ENCODE assay signal across 1 cellular context in the genomic region with DNA sequence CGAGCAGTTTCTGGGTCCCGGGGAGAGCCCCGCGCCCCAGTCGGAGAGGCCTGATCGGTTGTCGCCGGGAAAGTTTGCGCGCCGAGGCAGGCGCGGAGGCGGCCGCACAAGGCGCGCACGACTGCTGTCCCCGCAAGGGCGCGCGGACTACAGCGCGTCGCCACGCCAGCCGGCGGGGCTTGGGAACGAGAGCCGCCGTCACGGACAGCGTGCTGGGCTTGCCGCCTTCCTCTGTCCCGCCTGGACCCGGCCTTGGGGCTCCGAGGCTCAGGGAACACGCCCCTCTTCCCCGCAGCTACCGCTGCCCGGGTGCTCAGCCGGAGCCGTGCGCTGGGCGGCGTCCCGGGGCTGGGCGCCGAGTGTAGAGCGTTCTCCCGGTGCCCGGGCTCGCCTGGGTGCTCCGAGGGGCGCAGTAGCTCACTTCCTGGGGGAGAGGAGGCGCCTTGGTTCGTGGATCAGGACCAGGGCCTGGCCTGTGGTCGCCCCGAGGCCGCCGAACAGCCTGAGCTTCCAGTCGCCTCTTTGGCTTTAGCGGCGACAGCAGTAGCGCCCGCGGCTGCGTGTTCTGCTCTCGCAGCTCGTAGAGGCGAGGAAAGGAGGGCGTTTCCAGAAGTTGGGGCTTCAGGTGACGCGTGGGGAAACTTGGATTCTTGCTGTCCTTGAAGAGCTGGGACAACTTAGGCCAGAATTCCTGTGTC.
A peak's percentile ranks its signal among the peaks of the same experiment; 100 is the strongest.
TF ChIP-seq lines count a peak whose summit lies in the region.

No MANE protein-coding gene starts in this region.

TF ChIP-seq in HEK293, 187 proteins besides CTCF, POLR2A, EP300 and RAD21 (continued from another document and continues in another):
- TF ChIP-seq MEIS1 (CRISPR knock-in tag; IDR thresholded peaks at IDR 0.05; ENCODE audit: borderline replicate concordance) (no peak), ZNF747 (tag by site-specific recombination; IDR thresholded peaks at IDR 0.05) (no peak), ZNF530 (tag by site-specific recombination; IDR thresholded peaks at IDR 0.05; ENCODE audit: low read depth) (no peak), BCL11B (tag by site-specific recombination; IDR thresholded peaks at IDR 0.05; ENCODE audit: low read depth) (no peak), ZNF621 (tag by site-specific recombination; IDR thresholded peaks at IDR 0.05) (no peak), ZNF184 (tag by site-specific recombination; IDR thresholded peaks at IDR 0.05) (no peak), ZBTB8A (tag by site-specific recombination; IDR thresholded peaks at IDR 0.05) (peak; percentile 84), ZNF600 (tag by site-specific recombination; IDR thresholded peaks at IDR 0.05) (0 out of 2 replicates have a peak, but pooled peaks have one; percentile 27), SP2 (tag by site-specific recombination; IDR thresholded peaks at IDR 0.05) (peak; percentile 20; the same call in 1 of the 2 replicates), ZNF571 (tag by site-specific recombination; IDR thresholded peaks at IDR 0.05) (no peak), ZEB2 (tag by site-specific recombination; IDR thresholded peaks at IDR 0.05) (no peak), TRIM28 (IDR thresholded peaks at IDR 0.05; ENCODE audit: borderline replicate concordance, low read length) (no peak), ZNF555 (tag by site-specific recombination; conservative IDR thresholded peaks at IDR 0.05) (no peak), ZNF560 (tag by site-specific recombination; IDR thresholded peaks at IDR 0.05; ENCODE audit: borderline replicate concordance) (no peak), BCL11A (tag by site-specific recombination; IDR thresholded peaks at IDR 0.05; ENCODE audit: low read depth) (no peak), ZNF18 (tag by site-specific recombination; IDR thresholded peaks at IDR 0.05) (no peak), ZNF792 (tag by site-specific recombination; IDR thresholded peaks at IDR 0.05) (no peak), ZNF510 (tag by site-specific recombination; IDR thresholded peaks at IDR 0.05; ENCODE audit: insufficient replicate concordance) (no peak), ZNF433 (tag by site-specific recombination; IDR thresholded peaks at IDR 0.05; ENCODE audit: low read depth) (no peak), INSM2 (tag by site-specific recombination; IDR thresholded peaks at IDR 0.05) (no peak), ZNF354C (tag by site-specific recombination; IDR thresholded peaks at IDR 0.05; ENCODE audit: borderline replicate concordance, low read depth) (no peak), ZNF501 (tag by site-specific recombination; IDR thresholded peaks at IDR 0.05) (no peak), ZNF514 (tag by site-specific recombination; IDR thresholded peaks at IDR 0.05) (no peak), ZNF837 (tag by site-specific recombination; IDR thresholded peaks at IDR 0.05) (no peak), FEZF1 (tag by site-specific recombination; IDR thresholded peaks at IDR 0.05) (no peak), ZXDB (tag by site-specific recombination; IDR thresholded peaks at IDR 0.05) (no peak), ZBTB1 (tag by site-specific recombination; IDR thresholded peaks at IDR 0.05) (no peak), ZNF558 (tag by site-specific recombination; IDR thresholded peaks at IDR 0.05) (no peak), ZNF664 (tag by site-specific recombination; IDR thresholded peaks at IDR 0.05) (no peak), ATF2 (tag by site-specific recombination; IDR thresholded peaks at IDR 0.05; ENCODE audit: low read depth) (no peak), ZNF529 (tag by site-specific recombination; IDR thresholded peaks at IDR 0.05; ENCODE audit: insufficient replicate concordance) (no peak), ZNF146 (tag by site-specific recombination; IDR thresholded peaks at IDR 0.05) (no peak)
- TF ChIP-seq, protein P1, sequence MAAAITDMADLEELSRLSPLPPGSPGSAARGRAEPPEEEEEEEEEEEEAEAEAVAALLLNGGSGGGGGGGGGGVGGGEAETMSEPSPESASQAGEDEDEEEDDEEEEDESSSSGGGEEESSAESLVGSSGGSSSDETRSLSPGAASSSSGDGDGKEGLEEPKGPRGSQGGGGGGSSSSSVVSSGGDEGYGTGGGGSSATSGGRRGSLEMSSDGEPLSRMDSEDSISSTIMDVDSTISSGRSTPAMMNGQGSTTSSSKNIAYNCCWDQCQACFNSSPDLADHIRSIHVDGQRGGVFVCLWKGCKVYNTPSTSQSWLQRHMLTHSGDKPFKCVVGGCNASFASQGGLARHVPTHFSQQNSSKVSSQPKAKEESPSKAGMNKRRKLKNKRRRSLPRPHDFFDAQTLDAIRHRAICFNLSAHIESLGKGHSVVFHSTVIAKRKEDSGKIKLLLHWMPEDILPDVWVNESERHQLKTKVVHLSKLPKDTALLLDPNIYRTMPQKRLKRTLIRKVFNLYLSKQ (tag by site-specific recombination; IDR thresholded peaks at IDR 0.05; ENCODE audit: borderline replicate concordance): no peak
- TF ChIP-seq, protein P2, sequence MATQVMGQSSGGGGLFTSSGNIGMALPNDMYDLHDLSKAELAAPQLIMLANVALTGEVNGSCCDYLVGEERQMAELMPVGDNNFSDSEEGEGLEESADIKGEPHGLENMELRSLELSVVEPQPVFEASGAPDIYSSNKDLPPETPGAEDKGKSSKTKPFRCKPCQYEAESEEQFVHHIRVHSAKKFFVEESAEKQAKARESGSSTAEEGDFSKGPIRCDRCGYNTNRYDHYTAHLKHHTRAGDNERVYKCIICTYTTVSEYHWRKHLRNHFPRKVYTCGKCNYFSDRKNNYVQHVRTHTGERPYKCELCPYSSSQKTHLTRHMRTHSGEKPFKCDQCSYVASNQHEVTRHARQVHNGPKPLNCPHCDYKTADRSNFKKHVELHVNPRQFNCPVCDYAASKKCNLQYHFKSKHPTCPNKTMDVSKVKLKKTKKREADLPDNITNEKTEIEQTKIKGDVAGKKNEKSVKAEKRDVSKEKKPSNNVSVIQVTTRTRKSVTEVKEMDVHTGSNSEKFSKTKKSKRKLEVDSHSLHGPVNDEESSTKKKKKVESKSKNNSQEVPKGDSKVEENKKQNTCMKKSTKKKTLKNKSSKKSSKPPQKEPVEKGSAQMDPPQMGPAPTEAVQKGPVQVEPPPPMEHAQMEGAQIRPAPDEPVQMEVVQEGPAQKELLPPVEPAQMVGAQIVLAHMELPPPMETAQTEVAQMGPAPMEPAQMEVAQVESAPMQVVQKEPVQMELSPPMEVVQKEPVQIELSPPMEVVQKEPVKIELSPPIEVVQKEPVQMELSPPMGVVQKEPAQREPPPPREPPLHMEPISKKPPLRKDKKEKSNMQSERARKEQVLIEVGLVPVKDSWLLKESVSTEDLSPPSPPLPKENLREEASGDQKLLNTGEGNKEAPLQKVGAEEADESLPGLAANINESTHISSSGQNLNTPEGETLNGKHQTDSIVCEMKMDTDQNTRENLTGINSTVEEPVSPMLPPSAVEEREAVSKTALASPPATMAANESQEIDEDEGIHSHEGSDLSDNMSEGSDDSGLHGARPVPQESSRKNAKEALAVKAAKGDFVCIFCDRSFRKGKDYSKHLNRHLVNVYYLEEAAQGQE (tag by site-specific recombination; IDR thresholded peaks at IDR 0.05): no peak
- TF ChIP-seq, protein P3, sequence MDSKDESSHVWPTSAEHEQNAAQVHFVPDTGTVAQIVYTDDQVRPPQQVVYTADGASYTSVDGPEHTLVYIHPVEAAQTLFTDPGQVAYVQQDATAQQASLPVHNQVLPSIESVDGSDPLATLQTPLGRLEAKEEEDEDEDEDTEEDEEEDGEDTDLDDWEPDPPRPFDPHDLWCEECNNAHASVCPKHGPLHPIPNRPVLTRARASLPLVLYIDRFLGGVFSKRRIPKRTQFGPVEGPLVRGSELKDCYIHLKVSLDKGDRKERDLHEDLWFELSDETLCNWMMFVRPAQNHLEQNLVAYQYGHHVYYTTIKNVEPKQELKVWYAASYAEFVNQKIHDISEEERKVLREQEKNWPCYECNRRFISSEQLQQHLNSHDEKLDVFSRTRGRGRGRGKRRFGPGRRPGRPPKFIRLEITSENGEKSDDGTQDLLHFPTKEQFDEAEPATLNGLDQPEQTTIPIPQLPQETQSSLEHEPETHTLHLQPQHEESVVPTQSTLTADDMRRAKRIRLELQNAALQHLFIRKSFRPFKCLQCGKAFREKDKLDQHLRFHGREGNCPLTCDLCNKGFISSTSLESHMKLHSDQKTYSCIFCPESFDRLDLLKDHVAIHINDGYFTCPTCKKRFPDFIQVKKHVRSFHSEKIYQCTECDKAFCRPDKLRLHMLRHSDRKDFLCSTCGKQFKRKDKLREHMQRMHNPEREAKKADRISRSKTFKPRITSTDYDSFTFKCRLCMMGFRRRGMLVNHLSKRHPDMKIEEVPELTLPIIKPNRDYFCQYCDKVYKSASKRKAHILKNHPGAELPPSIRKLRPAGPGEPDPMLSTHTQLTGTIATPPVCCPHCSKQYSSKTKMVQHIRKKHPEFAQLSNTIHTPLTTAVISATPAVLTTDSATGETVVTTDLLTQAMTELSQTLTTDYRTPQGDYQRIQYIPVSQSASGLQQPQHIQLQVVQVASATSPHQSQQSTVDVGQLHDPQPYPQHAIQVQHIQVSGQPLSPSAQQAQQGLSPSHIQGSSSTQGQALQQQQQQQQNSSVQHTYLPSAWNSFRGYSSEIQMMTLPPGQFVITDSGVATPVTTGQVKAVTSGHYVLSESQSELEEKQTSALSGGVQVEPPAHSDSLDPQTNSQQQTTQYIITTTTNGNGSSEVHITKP (tag by site-specific recombination; IDR thresholded peaks at IDR 0.05): no peak
- TF ChIP-seq, protein P4, sequence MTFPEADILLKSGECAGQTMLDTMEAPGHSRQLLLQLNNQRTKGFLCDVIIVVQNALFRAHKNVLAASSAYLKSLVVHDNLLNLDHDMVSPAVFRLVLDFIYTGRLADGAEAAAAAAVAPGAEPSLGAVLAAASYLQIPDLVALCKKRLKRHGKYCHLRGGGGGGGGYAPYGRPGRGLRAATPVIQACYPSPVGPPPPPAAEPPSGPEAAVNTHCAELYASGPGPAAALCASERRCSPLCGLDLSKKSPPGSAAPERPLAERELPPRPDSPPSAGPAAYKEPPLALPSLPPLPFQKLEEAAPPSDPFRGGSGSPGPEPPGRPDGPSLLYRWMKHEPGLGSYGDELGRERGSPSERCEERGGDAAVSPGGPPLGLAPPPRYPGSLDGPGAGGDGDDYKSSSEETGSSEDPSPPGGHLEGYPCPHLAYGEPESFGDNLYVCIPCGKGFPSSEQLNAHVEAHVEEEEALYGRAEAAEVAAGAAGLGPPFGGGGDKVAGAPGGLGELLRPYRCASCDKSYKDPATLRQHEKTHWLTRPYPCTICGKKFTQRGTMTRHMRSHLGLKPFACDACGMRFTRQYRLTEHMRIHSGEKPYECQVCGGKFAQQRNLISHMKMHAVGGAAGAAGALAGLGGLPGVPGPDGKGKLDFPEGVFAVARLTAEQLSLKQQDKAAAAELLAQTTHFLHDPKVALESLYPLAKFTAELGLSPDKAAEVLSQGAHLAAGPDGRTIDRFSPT (tag by site-specific recombination; IDR thresholded peaks at IDR 0.05): no peak
- TF ChIP-seq, protein P5, sequence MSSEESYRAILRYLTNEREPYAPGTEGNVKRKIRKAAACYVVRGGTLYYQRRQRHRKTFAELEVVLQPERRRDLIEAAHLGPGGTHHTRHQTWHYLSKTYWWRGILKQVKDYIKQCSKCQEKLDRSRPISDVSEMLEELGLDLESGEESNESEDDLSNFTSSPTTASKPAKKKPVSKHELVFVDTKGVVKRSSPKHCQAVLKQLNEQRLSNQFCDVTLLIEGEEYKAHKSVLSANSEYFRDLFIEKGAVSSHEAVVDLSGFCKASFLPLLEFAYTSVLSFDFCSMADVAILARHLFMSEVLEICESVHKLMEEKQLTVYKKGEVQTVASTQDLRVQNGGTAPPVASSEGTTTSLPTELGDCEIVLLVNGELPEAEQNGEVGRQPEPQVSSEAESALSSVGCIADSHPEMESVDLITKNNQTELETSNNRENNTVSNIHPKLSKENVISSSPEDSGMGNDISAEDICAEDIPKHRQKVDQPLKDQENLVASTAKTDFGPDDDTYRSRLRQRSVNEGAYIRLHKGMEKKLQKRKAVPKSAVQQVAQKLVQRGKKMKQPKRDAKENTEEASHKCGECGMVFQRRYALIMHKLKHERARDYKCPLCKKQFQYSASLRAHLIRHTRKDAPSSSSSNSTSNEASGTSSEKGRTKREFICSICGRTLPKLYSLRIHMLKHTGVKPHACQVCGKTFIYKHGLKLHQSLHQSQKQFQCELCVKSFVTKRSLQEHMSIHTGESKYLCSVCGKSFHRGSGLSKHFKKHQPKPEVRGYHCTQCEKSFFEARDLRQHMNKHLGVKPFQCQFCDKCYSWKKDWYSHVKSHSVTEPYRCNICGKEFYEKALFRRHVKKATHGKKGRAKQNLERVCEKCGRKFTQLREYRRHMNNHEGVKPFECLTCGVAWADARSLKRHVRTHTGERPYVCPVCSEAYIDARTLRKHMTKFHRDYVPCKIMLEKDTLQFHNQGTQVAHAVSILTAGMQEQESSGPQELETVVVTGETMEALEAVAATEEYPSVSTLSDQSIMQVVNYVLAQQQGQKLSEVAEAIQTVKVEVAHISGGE (tag by site-specific recombination; conservative IDR thresholded peaks at IDR 0.05; ENCODE audit: low read depth): no peak
